15 cellular contexts compared by ENCODE assay signal in the genomic region with DNA sequence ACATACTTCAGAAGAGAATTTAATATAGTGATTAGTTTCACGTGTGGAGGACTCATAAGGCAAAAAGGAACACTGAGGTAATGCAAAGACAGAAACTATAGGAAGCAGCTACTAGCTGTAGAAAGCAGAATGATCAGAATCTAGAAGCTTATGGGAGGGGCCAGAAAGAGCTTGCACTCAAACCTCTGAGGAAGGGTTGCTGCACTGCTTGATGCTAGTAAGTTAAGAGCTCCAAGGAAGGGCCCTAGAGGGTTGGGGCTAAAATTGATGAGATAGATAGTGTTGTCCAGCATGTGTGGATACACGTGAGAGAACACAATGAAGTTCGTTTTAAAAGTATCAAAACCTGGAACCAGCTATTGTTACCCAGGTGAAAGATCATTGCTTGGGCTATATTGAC.
DNase-seq lines count a peak whose midpoint lies in the region; ATAC-seq, FAIRE-seq and TF ChIP-seq lines count a peak whose summit lies in the region.
"Had no signal": no experiment of that assay in that cellular context is flagged by ENCODE, and none has a peak within 500 bp of the region (broad histone marks: within the 10 kb centered on the region; RNA-seq: fewer than 3 reads in every experiment).

No MANE protein-coding gene starts in this region.

- H4K20me1 ChIP-seq in H1 (replicated peaks in 1 of 2; ENCODE audit: control insufficient read depth in 1 of 2, insufficient read depth in 2 of 2, low read length in 2 of 2) (no peaks in the 10 kb centered on the region), neural progenitor cell (ENCODE audit: low read depth) (no peaks in the 10 kb centered on the region)
- H4K20me1 ChIP-seq: BLaER1 treated with 17β-estradiol and CSF1 and Interleukin-3, amounts not matched to agents 10 nM and 100 nM had no signal

- no peak overlapping the region for H2BK15ac ChIP-seq in H1 (ENCODE audit: low read length)

- no peaks in the 10 kb centered on the region for H3K9me3 Mint-ChIP-seq in neural progenitor cell
- H3K9me3 Mint-ChIP-seq: H9 had no signal

- no peak for ATAC-seq in HG03439 (IDR thresholded peaks at IDR 0.05; ENCODE audit: unreplicated experiment)
- ATAC-seq in GM21825 (IDR thresholded peaks at IDR 0.05; ENCODE audit: unreplicated experiment), result no peak
- ATAC-seq: A549 had no signal

- no peaks in the 10 kb centered on the region for H3K9me3 ChIP-seq in HAP-1
- no peaks in the 10 kb centered on the region for H3K9me3 ChIP-seq in H1 (ENCODE audit: insufficient read depth in 2 of 2, low read depth in 1 of 2, low read length in 1 of 2)
- H3K9me3 ChIP-seq in neural progenitor cell (ENCODE audit: low read depth), result no peaks in the 10 kb centered on the region
- H3K9me3 ChIP-seq: A549; BLaER1 treated with 17β-estradiol and CSF1 and Interleukin-3, amounts not matched to agents 10 nM and 100 nM had no signal

- TF ChIP-seq CTCF in H1 (IDR thresholded peaks at IDR 0.05; ENCODE audit: control extremely low read depth in 1 of 3, insufficient read depth in 1 of 3, low read depth in 1 of 3, low read length in 3 of 3), result no peak
- TF ChIP-seq CTCF in neural progenitor cell (IDR thresholded peaks at IDR 0.05), result no peak

- H3K27ac ChIP-seq in H1 (ENCODE audit: low read depth, low read length) (no peak overlapping the region), neural progenitor cell (no peak overlapping the region)
- H3K27ac ChIP-seq: A549; BLaER1 treated with 17β-estradiol and CSF1 and Interleukin-3, amounts not matched to agents 10 nM and 100 nM; GM23248; HL-60 had no signal

- H3K9ac ChIP-seq in H1 (replicated peaks in 1 of 4; ENCODE audit: extremely low read depth in 1 of 4, low read depth in 3 of 4, low read length in 3 of 4) (no peak overlapping the region), neural progenitor cell (no peak overlapping the region)
- H3K9ac ChIP-seq: BLaER1 treated with 17β-estradiol and CSF1 and Interleukin-3, amounts not matched to agents 10 nM and 100 nM; GM23248 had no signal

- DNase-seq in ELF-1 (ENCODE audit: low read depth, low spot score), result peak; percentile 1
- peak; percentile 41 to 59 for DNase-seq in HAP-1 (ENCODE audit: low spot score in 2 of 2)
- no peak for DNase-seq in H1 (ENCODE audit: low read depth in 1 of 2, low spot score in 2 of 2)
- no peak for DNase-seq in neural progenitor cell (ENCODE audit: low spot score)
- DNase-seq in NCI-H1092 (lab: John Stamatoyannopoulos, UW), result no peak
- no peak for DNase-seq in OCI-M1 (lab: John Stamatoyannopoulos, UW)
- DNase-seq: CD4-positive, CD25-positive, alpha-beta regulatory T cell; DMS153; GM23248; H9 had no signal

- no peaks in the 10 kb centered on the region for H3F3A ChIP-seq in neural progenitor cell (ENCODE audit: low read depth)

- H3K36me3 ChIP-seq in HAP-1 (replicated peaks) (no peaks in the 10 kb centered on the region; the same call in 1 of the 2 replicates), H1 (ENCODE audit: control insufficient read depth in 2 of 4, insufficient read depth in 4 of 4, low read length in 3 of 4) (no peaks in the 10 kb centered on the region), neural progenitor cell (no peaks in the 10 kb centered on the region)
- H3K36me3 ChIP-seq: BLaER1 treated with 17β-estradiol and CSF1 and Interleukin-3, amounts not matched to agents 10 nM and 100 nM had no signal

- no peaks in the 10 kb centered on the region for H3K27me3 ChIP-seq in HAP-1 (ENCODE audit: low read depth)
- no peaks in the 10 kb centered on the region for H3K27me3 ChIP-seq in H1 (replicated peaks in 1 of 4; ENCODE audit: control insufficient read depth in 3 of 4, extremely low read depth in 1 of 4, insufficient read depth in 3 of 4, low read length in 3 of 4)
- H3K27me3 ChIP-seq in neural progenitor cell, result no peaks in the 10 kb centered on the region
- H3K27me3 ChIP-seq: BLaER1 treated with 17β-estradiol and CSF1 and Interleukin-3, amounts not matched to agents 10 nM and 100 nM had no signal

- no peak for FAIRE-seq in H1 (lab: Jason Lieb, UNC)
- FAIRE-seq: A549 had no signal

- no peak overlapping the region for H3K23ac ChIP-seq in H1 (ENCODE audit: insufficient read length)

- H3K4me2 ChIP-seq in H1 (ENCODE audit: insufficient read depth in 1 of 2, low read depth in 2 of 2, low read length in 2 of 2) (no peak overlapping the region), neural progenitor cell (no peak overlapping the region)
- H3K4me2 ChIP-seq: A549; BLaER1 treated with 17β-estradiol and CSF1 and Interleukin-3, amounts not matched to agents 10 nM and 100 nM had no signal

- no peak overlapping the region for H3K27ac Mint-ChIP-seq in neural progenitor cell
- H3K27ac Mint-ChIP-seq: CD4-positive, CD25-positive, alpha-beta regulatory T cell; H9 had no signal

- H3K79me2 ChIP-seq in H1 (ENCODE audit: control insufficient read depth in 1 of 2, insufficient read depth in 2 of 2, low read length in 2 of 2), result no peaks in the 10 kb centered on the region
- H3K79me2 ChIP-seq in neural progenitor cell (ENCODE audit: low read depth), result no peaks in the 10 kb centered on the region

- no peak overlapping the region for H2BK12ac ChIP-seq in H1 (ENCODE audit: low read depth, low read length)

- H3K14ac ChIP-seq in H1 (ENCODE audit: insufficient read length), result no peak overlapping the region

- no peak overlapping the region for H3K4me3 ChIP-seq in HAP-1
- no peak overlapping the region for H3K4me3 ChIP-seq in H1 (ENCODE audit: extremely low read depth in 1 of 4, insufficient read depth in 2 of 4, low read depth in 3 of 4, low read length in 4 of 4)
- H3K4me3 ChIP-seq in neural progenitor cell, result no peak overlapping the region
- H3K4me3 ChIP-seq: A549; BLaER1 treated with 17β-estradiol and CSF1 and Interleukin-3, amounts not matched to agents 10 nM and 100 nM; GM23248 had no signal

- no peak overlapping the region for H3K56ac ChIP-seq in H1 (replicated peaks; ENCODE audit: insufficient read length, low read depth, low read length)

- no peak overlapping the region for H4K8ac ChIP-seq in H1 (ENCODE audit: extremely low read depth, insufficient read depth, low read length)

- no peak for TF ChIP-seq RAD21 in H1 (IDR thresholded peaks at IDR 0.05 in 1 of 2, conservative IDR thresholded peaks at IDR 0.05 in 1 of 2; ENCODE audit: low read depth in 2 of 2, low read length in 2 of 2)

- H3K36me3 Mint-ChIP-seq in neural progenitor cell, result no peaks in the 10 kb centered on the region
- H3K36me3 Mint-ChIP-seq: CD4-positive, CD25-positive, alpha-beta regulatory T cell had no signal

- no peaks in the 10 kb centered on the region for H3K27me3 Mint-ChIP-seq in neural progenitor cell (ENCODE audit: insufficient read depth, low read depth)
- H3K27me3 Mint-ChIP-seq: CD4-positive, CD25-positive, alpha-beta regulatory T cell had no signal

- no peak overlapping the region for H2AK5ac ChIP-seq in H1 (ENCODE audit: low read depth, low read length)

- H3K18ac ChIP-seq in H1 (ENCODE audit: extremely low read depth, low read length), result no peak overlapping the region

- no peak overlapping the region for H3K4ac ChIP-seq in H1 (replicated peaks; ENCODE audit: insufficient read length, low read depth, low read length)

- no peak overlapping the region for H4K91ac ChIP-seq in H1 (replicated peaks; ENCODE audit: insufficient read length, low read length)

- no peak for TF ChIP-seq POLR2A in H1 (IDR thresholded peaks at IDR 0.05; ENCODE audit: control extremely low read depth in 1 of 2, low read depth in 2 of 2, low read length in 2 of 2)

- CTCF ChIA-PET in H1 (lab: Charles Lee; ENCODE audit: partially characterized antibody), result interaction anchor here (0.6 to 1.3 kb wide), 4 partner anchors 24 to 214 kb away, joined by 3 read pairs; no protein-coding TSS in a partner anchor

- H3K79me1 ChIP-seq in H1 (ENCODE audit: low read depth, low read length), result no peaks in the 10 kb centered on the region

- H3K23me2 ChIP-seq in H1 (ENCODE audit: low read depth, low read length), result no peaks in the 10 kb centered on the region

- H3K4me3 Mint-ChIP-seq in neural progenitor cell, result no peak overlapping the region
- H3K4me3 Mint-ChIP-seq: CD4-positive, CD25-positive, alpha-beta regulatory T cell; H9 had no signal

- H2BK20ac ChIP-seq in H1 (ENCODE audit: low read length), result no peak overlapping the region

- no peak for TF ChIP-seq EP300 in H1 (IDR thresholded peaks at IDR 0.05; ENCODE audit: borderline replicate concordance in 1 of 2, low read depth in 2 of 2, low read length in 2 of 2)

- H3K4me1 ChIP-seq in HAP-1, result peaks cover 63% of the 10 kb centered on the region
- H3K4me1 ChIP-seq in H1 (replicated peaks in 1 of 4; ENCODE audit: control insufficient read depth in 3 of 4, insufficient read depth in 4 of 4, low read length in 3 of 4), result peaks cover 0 to 6% (median 2%) of the 10 kb centered on the region in 4 experiments; a peak in 3 of 7 replicates
- H3K4me1 ChIP-seq in neural progenitor cell, result no peaks in the 10 kb centered on the region
- H3K4me1 ChIP-seq: A549; BLaER1 treated with 17β-estradiol and CSF1 and Interleukin-3, amounts not matched to agents 10 nM and 100 nM had no signal

- H3K4me1 Mint-ChIP-seq in neural progenitor cell, result peaks cover 6% of the 10 kb centered on the region
- H3K4me1 Mint-ChIP-seq: CD4-positive, CD25-positive, alpha-beta regulatory T cell had no signal

- H2AFZ ChIP-seq in H1 (ENCODE audit: low read length), result 0 out of 2 replicates have a peak overlapping the region, but pooled peaks have one; percentile 55
- H2AFZ ChIP-seq in neural progenitor cell (replicated peaks), result peak overlapping the region; percentile 2
- H2AFZ ChIP-seq: GM23248 had no signal

- no peak overlapping the region for H2BK120ac ChIP-seq in H1 (replicated peaks; ENCODE audit: low read depth, low read length)

- H2BK5ac ChIP-seq in H1 (ENCODE audit: low read depth, low read length), result no peak overlapping the region

- POLR2A ChIA-PET in H1 (lab: Charles Lee; ENCODE audit: partially characterized antibody), result no interaction called here

- in situ Hi-C loops in HAP-1 (cut with MboI; ENCODE audit: low sequenced_read_pairs), result no loop called here

- no peak overlapping the region for H4K5ac ChIP-seq in H1 (ENCODE audit: insufficient read length, low read depth, low read length)

- WGBS in H1 (ENCODE audit: extremely low coverage in 1 of 2, insufficient coverage in 1 of 2, insufficient read length in 1 of 2, insufficient replicate concordance in 2 of 2, low coverage in 1 of 2, low lambda C conversion rate in 2 of 2, missing lambda C conversion rate in 1 of 2), 2 experiments, result 83% methylated on average over 3 of the region's 3 CpGs; no CpG with 5 or more reads in 1 of the 2 experiments

TF ChIP-seq in H1, 55 proteins besides CTCF, POLR2A, EP300 and RAD21 (continues in another document):
- no peak for TF ChIP-seq BACH1 (IDR thresholded peaks at IDR 0.05; ENCODE audit: low read length)
- no peak for TF ChIP-seq CBX8 (IDR thresholded peaks at IDR 0.05; ENCODE audit: borderline replicate concordance, low read depth, low read length)
- TF ChIP-seq SP4 (IDR thresholded peaks at IDR 0.05; ENCODE audit: low read length), result no peak
- no peak for TF ChIP-seq SIRT6 (IDR thresholded peaks at IDR 0.05; ENCODE audit: low read length)
- TF ChIP-seq EGR1 (IDR thresholded peaks at IDR 0.05; ENCODE audit: borderline replicate concordance, low read depth, low read length), result no peak
- TF ChIP-seq KDM5A (IDR thresholded peaks at IDR 0.05; ENCODE audit: low read length), result no peak
- TF ChIP-seq TEAD4 (IDR thresholded peaks at IDR 0.05; ENCODE audit: low read depth, low read length), result no peak
- TF ChIP-seq YY1 (IDR thresholded peaks at IDR 0.05; ENCODE audit: low read depth, low read length), result no peak

Comparison
In these comparisons a context has a peak if more than half of its experiments do, and no peak if none do; other contexts are left out.
1. DNase-seq: peak in ELF-1 (single experiment) and HAP-1 (2 of 2); none in H1 (0 of 2), neural progenitor cell (single experiment), NCI-H1092 (single experiment) and OCI-M1 (single experiment).